Comparison of ENCODE assay signal across 2 cellular contexts in genomic region chr17:83160443-83161297, GRCh38.
TF ChIP-seq lines count a peak whose summit lies in the region.

No MANE protein-coding gene starts in this region.

TF ChIP-seq in SK-N-SH, 30 proteins besides CTCF, POLR2A, EP300 and RAD21:
- TF ChIP-seq, protein P1, sequence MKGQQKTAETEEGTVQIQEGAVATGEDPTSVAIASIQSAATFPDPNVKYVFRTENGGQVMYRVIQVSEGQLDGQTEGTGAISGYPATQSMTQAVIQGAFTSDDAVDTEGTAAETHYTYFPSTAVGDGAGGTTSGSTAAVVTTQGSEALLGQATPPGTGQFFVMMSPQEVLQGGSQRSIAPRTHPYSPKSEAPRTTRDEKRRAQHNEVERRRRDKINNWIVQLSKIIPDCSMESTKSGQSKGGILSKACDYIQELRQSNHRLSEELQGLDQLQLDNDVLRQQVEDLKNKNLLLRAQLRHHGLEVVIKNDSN (IDR thresholded peaks at IDR 0.05; ENCODE audit: borderline replicate concordance, low read depth) = no peak
- no peak for TF ChIP-seq FOXJ3 (CRISPR knock-in tag; IDR thresholded peaks at IDR 0.05)
- TF ChIP-seq NFIC (IDR thresholded peaks at IDR 0.05; ENCODE audit: borderline replicate concordance) = no peak
- no peak for TF ChIP-seq SMC3 (IDR thresholded peaks at IDR 0.05; ENCODE audit: low read depth, low read length)
- no peak for TF ChIP-seq IRF3 (IDR thresholded peaks at IDR 0.05; ENCODE audit: low read depth, low read length)
- TF ChIP-seq RFX5 (IDR thresholded peaks at IDR 0.05; ENCODE audit: low read length) = no peak

TF ChIP-seq in SK-N-SH treated with all-trans-retinoic acid at 6 μM for 48 hours, 23 proteins besides CTCF, POLR2A, EP300 and RAD21 (continued from another document):
- TF ChIP-seq, protein P2, sequence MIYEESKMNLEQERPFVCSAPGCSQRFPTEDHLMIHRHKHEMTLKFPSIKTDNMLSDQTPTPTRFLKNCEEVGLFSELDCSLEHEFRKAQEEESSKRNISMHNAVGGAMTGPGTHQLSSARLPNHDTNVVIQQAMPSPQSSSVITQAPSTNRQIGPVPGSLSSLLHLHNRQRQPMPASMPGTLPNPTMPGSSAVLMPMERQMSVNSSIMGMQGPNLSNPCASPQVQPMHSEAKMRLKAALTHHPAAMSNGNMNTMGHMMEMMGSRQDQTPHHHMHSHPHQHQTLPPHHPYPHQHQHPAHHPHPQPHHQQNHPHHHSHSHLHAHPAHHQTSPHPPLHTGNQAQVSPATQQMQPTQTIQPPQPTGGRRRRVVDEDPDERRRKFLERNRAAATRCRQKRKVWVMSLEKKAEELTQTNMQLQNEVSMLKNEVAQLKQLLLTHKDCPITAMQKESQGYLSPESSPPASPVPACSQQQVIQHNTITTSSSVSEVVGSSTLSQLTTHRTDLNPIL (CRISPR knock-in tag; IDR thresholded peaks at IDR 0.05; ENCODE audit: low read depth) = no peak
- TF ChIP-seq CSDC2 (CRISPR knock-in tag; IDR thresholded peaks at IDR 0.05) (no peak), ZFP30 (CRISPR knock-in tag; IDR thresholded peaks at IDR 0.05) (no peak), TOX (CRISPR knock-in tag; IDR thresholded peaks at IDR 0.05; ENCODE audit: borderline replicate concordance) (no peak), ZNF70 (CRISPR knock-in tag; IDR thresholded peaks at IDR 0.05) (no peak), ARNTL (CRISPR knock-in tag; IDR thresholded peaks at IDR 0.05; ENCODE audit: borderline replicate concordance, low read depth) (no peak), OSR1 (CRISPR knock-in tag; IDR thresholded peaks at IDR 0.05) (no peak), BACH2 (CRISPR knock-in tag; IDR thresholded peaks at IDR 0.05; ENCODE audit: borderline replicate concordance) (no peak), SNAI2 (CRISPR knock-in tag; IDR thresholded peaks at IDR 0.05) (no peak), TCF4 (CRISPR knock-in tag; IDR thresholded peaks at IDR 0.05; ENCODE audit: borderline replicate concordance) (no peak)
- TF ChIP-seq, protein P3, sequence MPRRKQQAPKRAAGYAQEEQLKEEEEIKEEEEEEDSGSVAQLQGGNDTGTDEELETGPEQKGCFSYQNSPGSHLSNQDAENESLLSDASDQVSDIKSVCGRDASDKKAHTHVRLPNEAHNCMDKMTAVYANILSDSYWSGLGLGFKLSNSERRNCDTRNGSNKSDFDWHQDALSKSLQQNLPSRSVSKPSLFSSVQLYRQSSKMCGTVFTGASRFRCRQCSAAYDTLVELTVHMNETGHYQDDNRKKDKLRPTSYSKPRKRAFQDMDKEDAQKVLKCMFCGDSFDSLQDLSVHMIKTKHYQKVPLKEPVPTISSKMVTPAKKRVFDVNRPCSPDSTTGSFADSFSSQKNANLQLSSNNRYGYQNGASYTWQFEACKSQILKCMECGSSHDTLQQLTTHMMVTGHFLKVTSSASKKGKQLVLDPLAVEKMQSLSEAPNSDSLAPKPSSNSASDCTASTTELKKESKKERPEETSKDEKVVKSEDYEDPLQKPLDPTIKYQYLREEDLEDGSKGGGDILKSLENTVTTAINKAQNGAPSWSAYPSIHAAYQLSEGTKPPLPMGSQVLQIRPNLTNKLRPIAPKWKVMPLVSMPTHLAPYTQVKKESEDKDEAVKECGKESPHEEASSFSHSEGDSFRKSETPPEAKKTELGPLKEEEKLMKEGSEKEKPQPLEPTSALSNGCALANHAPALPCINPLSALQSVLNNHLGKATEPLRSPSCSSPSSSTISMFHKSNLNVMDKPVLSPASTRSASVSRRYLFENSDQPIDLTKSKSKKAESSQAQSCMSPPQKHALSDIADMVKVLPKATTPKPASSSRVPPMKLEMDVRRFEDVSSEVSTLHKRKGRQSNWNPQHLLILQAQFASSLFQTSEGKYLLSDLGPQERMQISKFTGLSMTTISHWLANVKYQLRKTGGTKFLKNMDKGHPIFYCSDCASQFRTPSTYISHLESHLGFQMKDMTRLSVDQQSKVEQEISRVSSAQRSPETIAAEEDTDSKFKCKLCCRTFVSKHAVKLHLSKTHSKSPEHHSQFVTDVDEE (CRISPR knock-in tag; IDR thresholded peaks at IDR 0.05) = no peak
- TF ChIP-seq, protein P4, sequence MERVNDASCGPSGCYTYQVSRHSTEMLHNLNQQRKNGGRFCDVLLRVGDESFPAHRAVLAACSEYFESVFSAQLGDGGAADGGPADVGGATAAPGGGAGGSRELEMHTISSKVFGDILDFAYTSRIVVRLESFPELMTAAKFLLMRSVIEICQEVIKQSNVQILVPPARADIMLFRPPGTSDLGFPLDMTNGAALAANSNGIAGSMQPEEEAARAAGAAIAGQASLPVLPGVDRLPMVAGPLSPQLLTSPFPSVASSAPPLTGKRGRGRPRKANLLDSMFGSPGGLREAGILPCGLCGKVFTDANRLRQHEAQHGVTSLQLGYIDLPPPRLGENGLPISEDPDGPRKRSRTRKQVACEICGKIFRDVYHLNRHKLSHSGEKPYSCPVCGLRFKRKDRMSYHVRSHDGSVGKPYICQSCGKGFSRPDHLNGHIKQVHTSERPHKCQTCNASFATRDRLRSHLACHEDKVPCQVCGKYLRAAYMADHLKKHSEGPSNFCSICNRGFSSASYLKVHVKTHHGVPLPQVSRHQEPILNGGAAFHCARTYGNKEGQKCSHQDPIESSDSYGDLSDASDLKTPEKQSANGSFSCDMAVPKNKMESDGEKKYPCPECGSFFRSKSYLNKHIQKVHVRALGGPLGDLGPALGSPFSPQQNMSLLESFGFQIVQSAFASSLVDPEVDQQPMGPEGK (CRISPR knock-in tag; IDR thresholded peaks at IDR 0.05; ENCODE audit: borderline replicate concordance) = no peak
